1 cellular context compared by ENCODE assay signal in genomic region chr17:7237761-7238417, GRCh38.
TF ChIP-seq lines count a peak whose summit lies in the region.

No MANE protein-coding gene starts in this region.

TF ChIP-seq in WTC11, 78 proteins besides CTCF, POLR2A, EP300 and RAD21 (continued from another document):
- no peak for TF ChIP-seq ZNF532 (CRISPR knock-in tag; IDR thresholded peaks at IDR 0.05; ENCODE audit: borderline replicate concordance)
- TF ChIP-seq TCF7 (CRISPR knock-in tag; IDR thresholded peaks at IDR 0.05; ENCODE audit: low read depth), result no peak
- no peak for TF ChIP-seq NFATC4 (CRISPR knock-in tag; IDR thresholded peaks at IDR 0.05)
- TF ChIP-seq TEAD4 (CRISPR knock-in tag; IDR thresholded peaks at IDR 0.05), result no peak
- TF ChIP-seq ZNF232 (CRISPR knock-in tag; IDR thresholded peaks at IDR 0.05), result 0 out of 2 replicates have a peak, but pooled peaks have one; percentile 32
- TF ChIP-seq TP53 (CRISPR knock-in tag; IDR thresholded peaks at IDR 0.05), result no peak
- no peak for TF ChIP-seq FOXP1 (CRISPR knock-in tag; IDR thresholded peaks at IDR 0.05; ENCODE audit: borderline replicate concordance)
- no peak for TF ChIP-seq ATF1 (CRISPR knock-in tag; IDR thresholded peaks at IDR 0.05)
- peak; percentile 59; the same call in 1 of the 2 replicates for TF ChIP-seq FOXP4 (CRISPR knock-in tag; IDR thresholded peaks at IDR 0.05)
- TF ChIP-seq ZNF281 (CRISPR knock-in tag; IDR thresholded peaks at IDR 0.05), result no peak
- 0 out of 2 replicates have a peak, but pooled peaks have one; percentile 32 for TF ChIP-seq KAT7 (CRISPR knock-in tag; IDR thresholded peaks at IDR 0.05; ENCODE audit: borderline replicate concordance)
- TF ChIP-seq ARID4B (CRISPR knock-in tag; IDR thresholded peaks at IDR 0.05; ENCODE audit: borderline replicate concordance), result 0 out of 2 replicates have a peak, but pooled peaks have one; percentile 18
- TF ChIP-seq ESRRA (CRISPR knock-in tag; IDR thresholded peaks at IDR 0.05; ENCODE audit: borderline replicate concordance), result no peak
- no peak for TF ChIP-seq MLX (CRISPR knock-in tag; IDR thresholded peaks at IDR 0.05)
- no peak for TF ChIP-seq ATF3 (CRISPR knock-in tag; conservative IDR thresholded peaks at IDR 0.05)
- no peak for TF ChIP-seq FOXJ3 (CRISPR knock-in tag; IDR thresholded peaks at IDR 0.05; ENCODE audit: borderline replicate concordance)
- TF ChIP-seq SP1 (CRISPR knock-in tag; conservative IDR thresholded peaks at IDR 0.05), result peak; percentile 72
TF ChIP-seq in WTC11: peak in this region for 5.
